Comparison of ENCODE assay signal across 9 cellular contexts in the genomic region with DNA sequence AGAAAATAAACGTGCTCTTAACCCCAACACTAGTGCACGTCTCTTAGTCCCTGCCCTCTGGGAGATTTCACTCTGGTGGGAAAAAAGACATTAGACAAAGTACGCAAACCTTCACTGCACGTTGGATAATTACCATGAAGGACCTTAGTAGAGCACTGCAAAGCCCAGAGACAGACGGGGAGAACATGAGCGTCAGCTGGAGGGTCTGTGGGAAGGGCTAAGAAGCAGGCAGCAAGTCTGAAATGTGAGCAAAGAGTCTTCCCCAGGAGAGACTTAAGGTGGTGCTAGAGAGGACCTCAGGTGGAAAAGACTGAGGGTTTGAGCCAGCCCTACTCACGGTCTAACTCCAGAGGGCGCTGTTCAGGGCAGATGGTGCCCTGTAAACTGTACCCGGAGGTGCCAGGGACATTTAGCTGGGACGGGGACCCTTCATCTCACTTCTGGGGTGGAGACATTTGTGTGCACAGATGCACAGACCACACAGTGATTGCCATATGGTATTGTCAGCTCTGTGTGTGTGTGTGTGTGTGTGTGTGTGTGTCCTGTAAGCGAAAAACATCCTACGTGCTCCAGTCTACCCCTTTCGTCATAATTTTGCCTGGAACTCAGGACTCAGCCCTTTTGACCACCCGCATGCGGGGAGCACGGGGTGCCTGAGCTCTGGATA. TPM values are rescaled to one million over a fixed set of nuclear protein-coding genes. Genes with fewer than 3 reads are reported as not detected.
DNase-seq lines count a peak whose midpoint lies in the region; ATAC-seq and TF ChIP-seq lines count a peak whose summit lies in the region.
"Had no signal": no experiment of that assay in that cellular context is flagged by ENCODE, and none has a peak within 500 bp of the region (broad histone marks: within the 10 kb centered on the region; RNA-seq: fewer than 3 reads in every experiment).

No MANE protein-coding gene starts in this region.

- H3K4me3 ChIP-seq in A673 (ENCODE audit: low read depth, low read length, poor library complexity, severe bottlenecking) (no peak overlapping the region), NB4 (ENCODE audit: low read depth, low read length) (no peak overlapping the region), cardiac fibroblast (replicated peaks in 1 of 2; ENCODE audit: low read depth in 2 of 2, low read length in 2 of 2) (no peak overlapping the region), aorta (ENCODE audit: low read length in 2 of 2) (no peak overlapping the region)

- H3K4me1 Mint-ChIP-seq in memory B cell, result peaks cover 31% of the 10 kb centered on the region

- H3K9me3 ChIP-seq in A673 (ENCODE audit: low read depth, low read length, poor library complexity, severe bottlenecking) (no peaks in the 10 kb centered on the region), aorta (ENCODE audit: control insufficient read depth, low read length) (no peaks in the 10 kb centered on the region)

- CTCF ChIA-PET in A673 (lab: Charles Lee), result interaction anchor here (0.5 to 1.7 kb wide), 8 partner anchors 9 to 340 kb away, joined by 3 to 7 read pairs (median 6); a partner anchor contains a TSS

- TF ChIP-seq POLR2A in NB4 (IDR thresholded peaks at IDR 0.05; ENCODE audit: extremely low read depth, insufficient read length), result no peak

- WGBS in aorta, 2 donors, result 30 to 32% methylated on average over 16 of the region's 16 CpGs

- peak; percentile 66 for DNase-seq in A673 (ENCODE audit: low spot score)
- peak; percentile 77 for DNase-seq in G401 (ENCODE audit: low spot score)
- peak; percentile 91 for DNase-seq in NB4 (ENCODE audit: low read depth)
- DNase-seq in SK-MEL-5 (ENCODE audit: low read depth, low spot score), result peak; percentile 84
- peak; percentile 64 to 70 for DNase-seq in cardiac fibroblast (ENCODE audit: low read depth in 2 of 2)
- DNase-seq in memory B cell (ENCODE audit: low spot score in 2 of 2), result no peak
- DNase-seq in aorta, result no peak
- DNase-seq: left cardiac atrium had no signal

- TF ChIP-seq CTCF in A673 (conservative IDR thresholded peaks at IDR 0.05; ENCODE audit: low read depth, low read length) (peak; percentile 74), NB4 (IDR thresholded peaks at IDR 0.05; ENCODE audit: low read depth, low read length) (peak; percentile 99), cardiac fibroblast (IDR thresholded peaks at IDR 0.05; ENCODE audit: low read depth, low read length) (peak; percentile 79)

- H3K27ac Mint-ChIP-seq in memory B cell, result no peak overlapping the region

- intact Hi-C loops in A673 (cut with micrococcal nuclease; ENCODE audit: unreplicated experiment), result loop anchor here (5.0 kb wide), 1 partner anchor 38 kb away; a partner anchor contains a TSS
- intact Hi-C loops in aorta (cut with DNase I), result no loop called here

- no peaks in the 10 kb centered on the region for H3K27me3 ChIP-seq in A673 (replicated peaks; ENCODE audit: insufficient read depth, low read depth, low read length, poor library complexity)
- H3K27me3 ChIP-seq in aorta (ENCODE audit: control insufficient read depth in 1 of 2, insufficient read depth in 2 of 2, low read length in 1 of 2), result no peaks in the 10 kb centered on the region

- H3K4me1 ChIP-seq in A673 (ENCODE audit: insufficient read depth, low read length, poor library complexity, severe bottlenecking) (peaks cover 13% of the 10 kb centered on the region), aorta (ENCODE audit: control insufficient read depth in 1 of 2, insufficient read depth in 2 of 2, low read length in 2 of 2) (no peaks in the 10 kb centered on the region)

- peaks cover 15% of the 10 kb centered on the region for H3K27me3 Mint-ChIP-seq in memory B cell

- in situ Hi-C loops in G401 (cut with HindIII; ENCODE audit: low sequenced_read_pairs) (no loop called here), SK-MEL-5 (cut with HindIII; ENCODE audit: low pct_unique_long_range_greater_than_20kb, low sequenced_read_pairs) (no loop called here)

- peak; percentile 31 for ATAC-seq in memory B cell (ENCODE audit: low read depth)
- ATAC-seq in HG03457 (IDR thresholded peaks at IDR 0.05; ENCODE audit: unreplicated experiment), result no peak
- ATAC-seq in aorta (ENCODE audit: low FRiP score), result no peak

- H3K27ac ChIP-seq in A673 (ENCODE audit: low read depth, low read length, poor library complexity, severe bottlenecking) (no peak overlapping the region), aorta (ENCODE audit: low read depth in 1 of 2, low read length in 2 of 2) (no peak overlapping the region)

- no peaks in the 10 kb centered on the region for H3K9me3 Mint-ChIP-seq in memory B cell

- POLR2A ChIA-PET in A673 (lab: Charles Lee; ENCODE audit: low non-redundant PET), result no interaction called here

- BruUV-seq in A673 (replicated peaks; lab: Mats Ljungman, UMichigan), result no TSS peak

- no peak overlapping the region for H3K4me3 Mint-ChIP-seq in memory B cell

- no peaks in the 10 kb centered on the region for H3K36me3 ChIP-seq in A673 (ENCODE audit: insufficient read depth, low read length, poor library complexity, severe bottlenecking)
- H3K36me3 ChIP-seq in aorta (ENCODE audit: control insufficient read depth in 1 of 2, insufficient read depth in 2 of 2, low read length in 1 of 2), result no peaks in the 10 kb centered on the region

- H3K36me3 Mint-ChIP-seq in memory B cell, result no peaks in the 10 kb centered on the region

RNA-seq across cellular contexts. Expression of a gene that starts 9.9 kb away (rescaled TPM):
- total RNA-seq in A673 (2021) (1.3 and 2.8 TPM in 2 replicates), aorta (10 to 100 TPM; 29.2 to 53.3 TPM)
- 0.03 TPM in 1 of 2 replicates, not detected in the other for total RNA-seq in G401 (2014; rRNA removed; shearing (Covaris generic))
- not detected in 2 replicates for total RNA-seq in SK-MEL-5 (2014; rRNA removed; shearing (Covaris generic))
- polyA plus RNA-seq in SK-MEL-5 (2015; cell fraction: cytosol; rRNA removed), result not detected in 2 replicates
- not detected in 2 replicates for polyA plus RNA-seq in SK-MEL-5 (2015; cell fraction: nucleus; rRNA removed)
- polyA plus RNA-seq in aorta, result 1 to 10 TPM; 2.0 to 4.7 TPM

RNA-seq across cellular contexts. Expression of a gene that starts 35.6 kb away (rescaled TPM):
- total RNA-seq in A673 (2021) (950 and 1,115 TPM in 2 replicates), aorta (1,000 to 10,000 TPM; 1,206 to 1,264 TPM)
- total RNA-seq in G401 (2014; rRNA removed; shearing (Covaris generic)), result 3,500 and 4,218 TPM in 2 replicates
- 4,194 and 4,277 TPM in 2 replicates for total RNA-seq in SK-MEL-5 (2014; rRNA removed; shearing (Covaris generic))
- polyA plus RNA-seq in SK-MEL-5 (2015; cell fraction: cytosol; rRNA removed), result 2,792 and 3,357 TPM in 2 replicates
- polyA plus RNA-seq in SK-MEL-5 (2015; cell fraction: nucleus; rRNA removed), result 592 and 621 TPM in 2 replicates
- 1,000 to 10,000 TPM; 2,950 to 3,759 TPM for polyA plus RNA-seq in aorta

RNA-seq across cellular contexts. Expression of a gene that starts 38.2 kb away (rescaled TPM):
- total RNA-seq in A673 (2021) (8.0 and 10.4 TPM in 2 replicates), aorta (10 to 100 TPM; 29.6 to 31.6 TPM)
- 6.4 and 7.6 TPM in 2 replicates for total RNA-seq in G401 (2014; rRNA removed; shearing (Covaris generic))
- total RNA-seq in SK-MEL-5 (2014; rRNA removed; shearing (Covaris generic)), result 0.72 and 0.74 TPM in 2 replicates
- 1.7 and 2.1 TPM in 2 replicates for polyA plus RNA-seq in SK-MEL-5 (2015; cell fraction: cytosol; rRNA removed)
- polyA plus RNA-seq in SK-MEL-5 (2015; cell fraction: nucleus; rRNA removed), result 16.1 and 18.6 TPM in 2 replicates
- 10 to 100 TPM in 1 of 2 donors, 1 to 10 TPM in 1; 1.9 to 50.6 TPM for polyA plus RNA-seq in aorta

Comparison
In these comparisons a context has a peak if more than half of its experiments do, and no peak if none do; other contexts are left out.
1. DNase-seq: peak in A673 (single experiment), G401 (single experiment), NB4 (single experiment), SK-MEL-5 (single experiment) and cardiac fibroblast (2 of 2); none in memory B cell (0 of 2) and aorta (0 of 2).
2. Peak in every context shown above with its lines, with median percentiles within 50 percentile points of each other: CTCF ChIP-seq.